ENCODE assay signal across 24 cellular contexts in genomic region chr14:22098435-22098834, GRCh38.
A peak's percentile ranks its signal among the peaks of the same experiment; 100 is the strongest.
DNase-seq lines count a peak whose midpoint lies in the region; ATAC-seq, FAIRE-seq and TF ChIP-seq lines count a peak whose summit lies in the region.
"Had no signal": no experiment of that assay in that cellular context is flagged by ENCODE, and none has a peak within 500 bp of the region (broad histone marks: within the 10 kb centered on the region; RNA-seq: fewer than 3 reads in every experiment).

No MANE protein-coding gene starts in this region.

- no peaks in the 10 kb centered on the region for H3K27me3 ChIP-seq in CD8-positive, alpha-beta T cell (ENCODE audit: insufficient read depth, low read length)
- H3K27me3 ChIP-seq: neural progenitor cell, testis had no signal

- no peaks in the 10 kb centered on the region for H3K9me3 Mint-ChIP-seq in T-helper 1 cell treated with Interleukin-12 subunit alpha and Interleukin-12 subunit beta and Interleukin-4 antibody, amounts not matched to agents 30 μg/mL and 1 μg/mL, for 36 hours
- H3K9me3 Mint-ChIP-seq in CD8-positive, alpha-beta T cell: no peaks in the 10 kb centered on the region
- no peaks in the 10 kb centered on the region for H3K9me3 Mint-ChIP-seq in activated T-helper 1 cell treated with anti-CD3 and anti-CD28 coated beads, Interleukin-12 subunit alpha, Interleukin-12 subunit beta, Interleukin-2, Interleukin-4 antibody, amounts not matched to agents 30 ng/mL and 10 ng/mL and 1 ng/mL, durations not matched to agents 14 hours and 24 hours and 36 hours
- no peaks in the 10 kb centered on the region for H3K9me3 Mint-ChIP-seq in naive thymus-derived CD8-positive, alpha-beta T cell
- H3K9me3 Mint-ChIP-seq: endodermal cell, GM23338, neural progenitor cell had no signal

- H3K4me3 Mint-ChIP-seq in T-helper 1 cell treated with Interleukin-12 subunit alpha and Interleukin-12 subunit beta and Interleukin-4 antibody, amounts not matched to agents 30 μg/mL and 1 μg/mL, for 36 hours: peak overlapping the region; percentile 44
- H3K4me3 Mint-ChIP-seq in CD8-positive, alpha-beta T cell: no peak overlapping the region
- H3K4me3 Mint-ChIP-seq in activated T-helper 1 cell treated with anti-CD3 and anti-CD28 coated beads, Interleukin-12 subunit alpha, Interleukin-12 subunit beta, Interleukin-2, Interleukin-4 antibody, amounts not matched to agents 30 ng/mL and 10 ng/mL and 1 ng/mL, durations not matched to agents 14 hours and 24 hours and 36 hours: peak overlapping the region; percentile 37
- peak overlapping the region in 1 of 10 donors; percentile 77 for H3K4me3 Mint-ChIP-seq in naive thymus-derived CD8-positive, alpha-beta T cell
- H3K4me3 Mint-ChIP-seq: endodermal cell, GM23338, neural progenitor cell had no signal

- no peak overlapping the region for H3K4me3 ChIP-seq in CD8-positive, alpha-beta T cell (ENCODE audit: low read depth, low read length)
- H3K4me3 ChIP-seq: GM23338, lower lobe of right lung, mucosa of descending colon, neural progenitor cell, PC-9, testis had no signal

- H3K36me3 Mint-ChIP-seq in T-helper 1 cell treated with Interleukin-12 subunit alpha and Interleukin-12 subunit beta and Interleukin-4 antibody, amounts not matched to agents 30 μg/mL and 1 μg/mL, for 36 hours (ENCODE audit: low read depth): no peaks in the 10 kb centered on the region
- no peaks in the 10 kb centered on the region for H3K36me3 Mint-ChIP-seq in CD8-positive, alpha-beta T cell
- no peaks in the 10 kb centered on the region for H3K36me3 Mint-ChIP-seq in activated T-helper 1 cell treated with anti-CD3 and anti-CD28 coated beads, Interleukin-12 subunit alpha, Interleukin-12 subunit beta, Interleukin-2, Interleukin-4 antibody, amounts not matched to agents 30 ng/mL and 10 ng/mL and 1 ng/mL, durations not matched to agents 14 hours and 24 hours and 36 hours (ENCODE audit: low read depth)
- no peaks in the 10 kb centered on the region for H3K36me3 Mint-ChIP-seq in naive thymus-derived CD8-positive, alpha-beta T cell
- H3K36me3 Mint-ChIP-seq: neural progenitor cell had no signal

- H3K4me1 ChIP-seq in CD8-positive, alpha-beta T cell (ENCODE audit: insufficient read depth, low read length): peaks cover 35% of the 10 kb centered on the region
- H3K4me1 ChIP-seq: lower lobe of right lung, neural progenitor cell had no signal

- no peak overlapping the region for H3K27ac ChIP-seq in CD8-positive, alpha-beta T cell (ENCODE audit: low read depth, low read length)
- H3K27ac ChIP-seq: 22Rv1, HL-60, lower lobe of right lung, neural progenitor cell, PC-9, testis, VCaP had no signal

- peak overlapping the region; percentile 94 for H3K27ac Mint-ChIP-seq in T-helper 1 cell treated with Interleukin-12 subunit alpha and Interleukin-12 subunit beta and Interleukin-4 antibody, amounts not matched to agents 30 μg/mL and 1 μg/mL, for 36 hours
- H3K27ac Mint-ChIP-seq in CD8-positive, alpha-beta T cell: peak overlapping the region; percentile 32
- peak overlapping the region; percentile 70 for H3K27ac Mint-ChIP-seq in activated T-helper 1 cell treated with anti-CD3 and anti-CD28 coated beads, Interleukin-12 subunit alpha, Interleukin-12 subunit beta, Interleukin-2, Interleukin-4 antibody, amounts not matched to agents 30 ng/mL and 10 ng/mL and 1 ng/mL, durations not matched to agents 14 hours and 24 hours and 36 hours
- peak overlapping the region in 7 of 10 donors; percentile 5 to 92 (median 31) for H3K27ac Mint-ChIP-seq in naive thymus-derived CD8-positive, alpha-beta T cell
- H3K27ac Mint-ChIP-seq: endodermal cell, GM23338, neural progenitor cell had no signal

- no peak for FAIRE-seq in urothelium cell line (lab: Jason Lieb, UNC)
- FAIRE-seq: HepG2 had no signal

- no peak for TF ChIP-seq CTCF in CD8-positive, alpha-beta T cell (IDR thresholded peaks at IDR 0.05)

- CTCF ChIA-PET in CD8-positive, alpha-beta T cell (lab: Charles Lee): interaction anchor here (0.6 to 4.0 kb wide), 9 partner anchors 12 to 58 kb away, joined by 3 to 21 read pairs (median 7); no protein-coding TSS in a partner anchor

- POLR2A ChIA-PET in CD8-positive, alpha-beta T cell (lab: Charles Lee): interaction anchor here (0.6 to 1.7 kb wide), 4 partner anchors 15 to 84 kb away, joined by 3 to 5 read pairs (median 3); no protein-coding TSS in a partner anchor
- POLR2A ChIA-PET in naive thymus-derived CD8-positive, alpha-beta T cell (lab: Charles Lee): interaction anchor here (1.8 to 2.0 kb wide), 2 partner anchors 28 to 51 kb away, joined by 4 to 10 read pairs; no protein-coding TSS in a partner anchor

- DNase-seq in T-helper 1 cell (no peak), NCI-H510A treated with DMSO at 0.1 percent for 48 hours (lab: John Stamatoyannopoulos, UW) (no peak), urothelium cell line (ENCODE audit: low spot score) (no peak)
- DNase-seq in CD8-positive, alpha-beta T cell: no peak
- DNase-seq in activated T-helper 1 cell treated with anti-CD3 and anti-CD28 coated beads, Interleukin-12 subunit alpha, Interleukin-12 subunit beta, Interleukin-2, Interleukin-4 antibody, amounts not matched to agents 30 ng/mL and 10 ng/mL and 1 ng/mL, durations not matched to agents 14 hours and 24 hours and 36 hours (ENCODE audit: low spot score): no peak
- no peak for DNase-seq in naive thymus-derived CD8-positive, alpha-beta T cell
- DNase-seq in stimulated activated naive CD4-positive, alpha-beta T cell (lab: John Stamatoyannopoulos, UW): no peak
- DNase-seq: AML-193, cortex of kidney, endodermal cell, lower lobe of right lung, mucosa of descending colon, NCI-H1105 treated with DMSO at 0.1 percent for 48 hours, NCI-H2081 treated with DMSO at 0.1 percent for 48 hours, PC-9, posterior cingulate gyrus, testis had no signal

- intact Hi-C loops in CD8-positive, alpha-beta T cell (cut with DNase I, micrococcal nuclease): loop anchor here in 1 of 2 experiments (5.0 kb wide), 1 partner anchor 96 kb away; no protein-coding TSS in a partner anchor
- intact Hi-C loops in activated T-helper 1 cell treated with anti-CD3 and anti-CD28 coated beads, Interleukin-12 subunit alpha, Interleukin-12 subunit beta, Interleukin-2, Interleukin-4 antibody, amounts not matched to agents 30 ng/mL and 10 ng/mL and 1 ng/mL, durations not matched to agents 14 hours and 24 hours and 36 hours (cut with micrococcal nuclease): loop anchor here (5.0 kb wide), 1 partner anchor 96 kb away; no protein-coding TSS in a partner anchor

- ATAC-seq in CD8-positive, alpha-beta T cell: no peak
- no peak for ATAC-seq in naive thymus-derived CD8-positive, alpha-beta T cell
- ATAC-seq: GM23338, HepG2, lower lobe of right lung, mucosa of descending colon had no signal

- no peaks in the 10 kb centered on the region for H3K27me3 Mint-ChIP-seq in T-helper 1 cell treated with Interleukin-12 subunit alpha and Interleukin-12 subunit beta and Interleukin-4 antibody, amounts not matched to agents 30 μg/mL and 1 μg/mL, for 36 hours (ENCODE audit: low read depth)
- H3K27me3 Mint-ChIP-seq in CD8-positive, alpha-beta T cell (ENCODE audit: low read depth): no peaks in the 10 kb centered on the region
- no peaks in the 10 kb centered on the region for H3K27me3 Mint-ChIP-seq in activated T-helper 1 cell treated with anti-CD3 and anti-CD28 coated beads, Interleukin-12 subunit alpha, Interleukin-12 subunit beta, Interleukin-2, Interleukin-4 antibody, amounts not matched to agents 30 ng/mL and 10 ng/mL and 1 ng/mL, durations not matched to agents 14 hours and 24 hours and 36 hours (ENCODE audit: insufficient read depth)
- peaks cover 0 to 3% (median 0%) of the 10 kb centered on the region in 5 donors for H3K27me3 Mint-ChIP-seq in naive thymus-derived CD8-positive, alpha-beta T cell

- H3K36me3 ChIP-seq in CD8-positive, alpha-beta T cell (ENCODE audit: insufficient read depth, low read length): no peaks in the 10 kb centered on the region
- H3K36me3 ChIP-seq: lower lobe of right lung, neural progenitor cell had no signal

- H3K9me3 ChIP-seq in CD8-positive, alpha-beta T cell (ENCODE audit: low read length): no peaks in the 10 kb centered on the region
- H3K9me3 ChIP-seq: lower lobe of right lung, mucosa of descending colon, testis had no signal

- peaks cover 41% of the 10 kb centered on the region for H3K4me1 Mint-ChIP-seq in T-helper 1 cell treated with Interleukin-12 subunit alpha and Interleukin-12 subunit beta and Interleukin-4 antibody, amounts not matched to agents 30 μg/mL and 1 μg/mL, for 36 hours (ENCODE audit: low read depth)
- peaks cover 59% of the 10 kb centered on the region for H3K4me1 Mint-ChIP-seq in CD8-positive, alpha-beta T cell (ENCODE audit: low read depth)
- peaks cover 47% of the 10 kb centered on the region for H3K4me1 Mint-ChIP-seq in activated T-helper 1 cell treated with anti-CD3 and anti-CD28 coated beads, Interleukin-12 subunit alpha, Interleukin-12 subunit beta, Interleukin-2, Interleukin-4 antibody, amounts not matched to agents 30 ng/mL and 10 ng/mL and 1 ng/mL, durations not matched to agents 14 hours and 24 hours and 36 hours (ENCODE audit: low read depth)
- H3K4me1 Mint-ChIP-seq in naive thymus-derived CD8-positive, alpha-beta T cell: peaks cover 4 to 56% (median 48%) of the 10 kb centered on the region in 4 donors
- H3K4me1 Mint-ChIP-seq: GM23338, neural progenitor cell had no signal

Comparison
In these comparisons a context has a peak if more than half of its experiments do, and no peak if none do; other contexts are left out.
1. H3K27ac Mint-ChIP-seq: peak in every context shown above with its lines; median percentile 94 in T-helper 1 cell treated with Interleukin-12 subunit alpha and Interleukin-12 subunit beta and Interleukin-4 antibody, amounts not matched to agents 30 μg/mL and 1 μg/mL, for 36 hours; 70 in activated T-helper 1 cell treated with anti-CD3 and anti-CD28 coated beads, Interleukin-12 subunit alpha, Interleukin-12 subunit beta, Interleukin-2, Interleukin-4 antibody, amounts not matched to agents 30 ng/mL and 10 ng/mL and 1 ng/mL, durations not matched to agents 14 hours and 24 hours and 36 hours; 32 in CD8-positive, alpha-beta T cell; 31 in naive thymus-derived CD8-positive, alpha-beta T cell.